ENCODE assay signal across 11 cellular contexts in the genomic region with DNA sequence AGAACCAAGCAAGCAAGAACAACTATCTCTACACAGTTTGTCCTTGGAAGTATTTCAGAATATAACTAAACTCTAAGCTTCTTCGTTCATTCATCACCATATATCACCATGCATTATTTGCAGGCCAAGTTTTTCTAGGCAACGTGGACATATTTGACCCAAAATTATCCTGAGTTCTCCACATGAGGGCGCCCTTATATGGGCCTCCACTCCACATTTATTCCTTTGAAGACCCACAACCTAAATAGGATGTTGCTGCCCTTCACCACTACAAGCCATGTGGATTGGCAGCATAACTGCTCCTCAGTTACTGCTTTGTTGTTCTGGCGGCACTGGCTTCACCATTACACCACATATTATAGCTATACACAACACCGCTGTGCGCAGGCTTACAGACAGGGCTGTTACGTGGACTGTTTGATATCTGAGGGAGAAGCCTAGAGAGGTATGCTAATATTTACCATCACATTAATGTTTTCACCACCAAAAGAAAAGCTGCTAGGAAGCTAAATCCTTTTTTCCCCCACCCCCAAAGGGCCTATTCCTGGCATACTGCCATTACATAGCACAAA.
DNase-seq lines count a peak whose midpoint lies in the region; ATAC-seq and TF ChIP-seq lines count a peak whose summit lies in the region.
"Had no signal": no experiment of that assay in that cellular context is flagged by ENCODE, and none has a peak within 500 bp of the region (broad histone marks: within the 10 kb centered on the region; RNA-seq: fewer than 3 reads in every experiment).

No MANE protein-coding gene starts in this region.

- 83 to 85% methylated on average over 7 of the region's 7 CpGs for WGBS in lower leg skin, 2 donors

- no peaks in the 10 kb centered on the region for H4K20me1 ChIP-seq in OCI-LY1 (ENCODE audit: insufficient read depth, low read length)

- no peaks in the 10 kb centered on the region for H3K27me3 ChIP-seq in OCI-LY1 (ENCODE audit: insufficient read depth, low read length)

- H3K36me3 Mint-ChIP-seq in activated naive CD4-positive, alpha-beta T cell treated with anti-CD3 and anti-CD28 coated beads, Interleukin-2, amount 50 U/mL, for 72 hours, result no peaks in the 10 kb centered on the region

- H3K36me3 ChIP-seq in OCI-LY1 (ENCODE audit: insufficient read depth, low read length), result no peaks in the 10 kb centered on the region

- H2AFZ ChIP-seq in OCI-LY1 (ENCODE audit: low read length), result no peak overlapping the region

- no peak for ATAC-seq in HG03175 (IDR thresholded peaks at IDR 0.05; ENCODE audit: unreplicated experiment)
- ATAC-seq in activated naive CD4-positive, alpha-beta T cell treated with anti-CD3 and anti-CD28 coated beads, Interleukin-2, amount 50 U/mL, for 72 hours, result no peak
- ATAC-seq: sciatic nerve had no signal

- H3K9me2 ChIP-seq in OCI-LY1 (ENCODE audit: low read depth, low read length), result no peaks in the 10 kb centered on the region

- H3K9ac ChIP-seq in OCI-LY1 (ENCODE audit: low read length), result no peak overlapping the region

- DNase-seq in DMS53 treated with DMSO at 0.1 percent for 48 hours (lab: John Stamatoyannopoulos, UW; ENCODE audit: unreplicated experiment), result peak; percentile 78
- DNase-seq in LHCN-M2 (ENCODE audit: low read depth), result peak; percentile 18
- DNase-seq in iPS-NIHi7 (ENCODE audit: extremely low spot score), result peak; percentile 49
- DNase-seq in lower leg skin (ENCODE audit: low spot score in 2 of 2), result no peak
- DNase-seq in SIG-M5 treated with dmso at 0.1 percent for 504 hours (lab: John Stamatoyannopoulos, UW; ENCODE audit: unreplicated experiment), result no peak
- no peak for DNase-seq in activated naive CD4-positive, alpha-beta T cell treated with anti-CD3 and anti-CD28 coated beads, Interleukin-2, amount 50 U/mL, for 72 hours (ENCODE audit: low spot score in 2 of 2)
- DNase-seq: activated naive CD4-positive, alpha-beta T cell; C1 segment of cervical spinal cord had no signal

- no peaks in the 10 kb centered on the region for H3F3A ChIP-seq in OCI-LY1 (ENCODE audit: insufficient read depth, low read length)

- H3K79me2 ChIP-seq in OCI-LY1 (ENCODE audit: insufficient read depth, low read length), result no peaks in the 10 kb centered on the region

- peaks cover 19 to 21% of the 10 kb centered on the region in 2 donors for H3K9me3 Mint-ChIP-seq in activated naive CD4-positive, alpha-beta T cell treated with anti-CD3 and anti-CD28 coated beads, Interleukin-2, amount 50 U/mL, for 72 hours

- H3K4me3 ChIP-seq in OCI-LY1 (ENCODE audit: low read depth, low read length, poor library complexity, severe bottlenecking) (no peak overlapping the region), lower leg skin (ENCODE audit: low read depth, poor library complexity, severe bottlenecking) (no peak overlapping the region)

- H3K4me1 ChIP-seq in OCI-LY1 (ENCODE audit: insufficient read depth, low read length, severe bottlenecking), result no peaks in the 10 kb centered on the region

- H3K9me3 ChIP-seq in OCI-LY1 (ENCODE audit: low read length), result no peaks in the 10 kb centered on the region

- H3K4me2 ChIP-seq in OCI-LY1 (ENCODE audit: low read length), result no peak overlapping the region

- H3K27ac ChIP-seq in OCI-LY1 (ENCODE audit: low read depth, low read length, poor library complexity, severe bottlenecking), result no peak overlapping the region

- H3K27ac Mint-ChIP-seq in activated naive CD4-positive, alpha-beta T cell treated with anti-CD3 and anti-CD28 coated beads, Interleukin-2, amount 50 U/mL, for 72 hours, result no peak overlapping the region

- intact Hi-C loops in lower leg skin (cut with DNase I; ENCODE audit: low total_unique reads), result no loop called here

- no peak for TF ChIP-seq POLR2A in lower leg skin (IDR thresholded peaks at IDR 0.05)

- TF ChIP-seq CTCF in OCI-LY1 (IDR thresholded peaks at IDR 0.05; ENCODE audit: low read length), result peak; percentile 55
- no peak for TF ChIP-seq CTCF in lower leg skin (IDR thresholded peaks at IDR 0.05)

Comparison
In these comparisons a context has a peak if more than half of its experiments do, and no peak if none do; other contexts are left out.
1. DNase-seq: peak in DMS53 treated with DMSO at 0.1 percent for 48 hours (single experiment), LHCN-M2 (single experiment) and iPS-NIHi7 (single experiment); none in lower leg skin (0 of 2), SIG-M5 treated with dmso at 0.1 percent for 504 hours (single experiment) and activated naive CD4-positive, alpha-beta T cell treated with anti-CD3 and anti-CD28 coated beads, Interleukin-2, amount 50 U/mL, for 72 hours (0 of 2).